In genomic region chr19:58406818-58407657, GRCh38 we compare ENCODE assay signal across 1 cellular context.
TF ChIP-seq lines count a peak whose summit lies in the region.

No MANE protein-coding gene starts in this region.

TF ChIP-seq in HepG2, 621 proteins besides CTCF, POLR2A, EP300 and RAD21 (continued from another document and continues in another):
- TF ChIP-seq, protein P1, sequence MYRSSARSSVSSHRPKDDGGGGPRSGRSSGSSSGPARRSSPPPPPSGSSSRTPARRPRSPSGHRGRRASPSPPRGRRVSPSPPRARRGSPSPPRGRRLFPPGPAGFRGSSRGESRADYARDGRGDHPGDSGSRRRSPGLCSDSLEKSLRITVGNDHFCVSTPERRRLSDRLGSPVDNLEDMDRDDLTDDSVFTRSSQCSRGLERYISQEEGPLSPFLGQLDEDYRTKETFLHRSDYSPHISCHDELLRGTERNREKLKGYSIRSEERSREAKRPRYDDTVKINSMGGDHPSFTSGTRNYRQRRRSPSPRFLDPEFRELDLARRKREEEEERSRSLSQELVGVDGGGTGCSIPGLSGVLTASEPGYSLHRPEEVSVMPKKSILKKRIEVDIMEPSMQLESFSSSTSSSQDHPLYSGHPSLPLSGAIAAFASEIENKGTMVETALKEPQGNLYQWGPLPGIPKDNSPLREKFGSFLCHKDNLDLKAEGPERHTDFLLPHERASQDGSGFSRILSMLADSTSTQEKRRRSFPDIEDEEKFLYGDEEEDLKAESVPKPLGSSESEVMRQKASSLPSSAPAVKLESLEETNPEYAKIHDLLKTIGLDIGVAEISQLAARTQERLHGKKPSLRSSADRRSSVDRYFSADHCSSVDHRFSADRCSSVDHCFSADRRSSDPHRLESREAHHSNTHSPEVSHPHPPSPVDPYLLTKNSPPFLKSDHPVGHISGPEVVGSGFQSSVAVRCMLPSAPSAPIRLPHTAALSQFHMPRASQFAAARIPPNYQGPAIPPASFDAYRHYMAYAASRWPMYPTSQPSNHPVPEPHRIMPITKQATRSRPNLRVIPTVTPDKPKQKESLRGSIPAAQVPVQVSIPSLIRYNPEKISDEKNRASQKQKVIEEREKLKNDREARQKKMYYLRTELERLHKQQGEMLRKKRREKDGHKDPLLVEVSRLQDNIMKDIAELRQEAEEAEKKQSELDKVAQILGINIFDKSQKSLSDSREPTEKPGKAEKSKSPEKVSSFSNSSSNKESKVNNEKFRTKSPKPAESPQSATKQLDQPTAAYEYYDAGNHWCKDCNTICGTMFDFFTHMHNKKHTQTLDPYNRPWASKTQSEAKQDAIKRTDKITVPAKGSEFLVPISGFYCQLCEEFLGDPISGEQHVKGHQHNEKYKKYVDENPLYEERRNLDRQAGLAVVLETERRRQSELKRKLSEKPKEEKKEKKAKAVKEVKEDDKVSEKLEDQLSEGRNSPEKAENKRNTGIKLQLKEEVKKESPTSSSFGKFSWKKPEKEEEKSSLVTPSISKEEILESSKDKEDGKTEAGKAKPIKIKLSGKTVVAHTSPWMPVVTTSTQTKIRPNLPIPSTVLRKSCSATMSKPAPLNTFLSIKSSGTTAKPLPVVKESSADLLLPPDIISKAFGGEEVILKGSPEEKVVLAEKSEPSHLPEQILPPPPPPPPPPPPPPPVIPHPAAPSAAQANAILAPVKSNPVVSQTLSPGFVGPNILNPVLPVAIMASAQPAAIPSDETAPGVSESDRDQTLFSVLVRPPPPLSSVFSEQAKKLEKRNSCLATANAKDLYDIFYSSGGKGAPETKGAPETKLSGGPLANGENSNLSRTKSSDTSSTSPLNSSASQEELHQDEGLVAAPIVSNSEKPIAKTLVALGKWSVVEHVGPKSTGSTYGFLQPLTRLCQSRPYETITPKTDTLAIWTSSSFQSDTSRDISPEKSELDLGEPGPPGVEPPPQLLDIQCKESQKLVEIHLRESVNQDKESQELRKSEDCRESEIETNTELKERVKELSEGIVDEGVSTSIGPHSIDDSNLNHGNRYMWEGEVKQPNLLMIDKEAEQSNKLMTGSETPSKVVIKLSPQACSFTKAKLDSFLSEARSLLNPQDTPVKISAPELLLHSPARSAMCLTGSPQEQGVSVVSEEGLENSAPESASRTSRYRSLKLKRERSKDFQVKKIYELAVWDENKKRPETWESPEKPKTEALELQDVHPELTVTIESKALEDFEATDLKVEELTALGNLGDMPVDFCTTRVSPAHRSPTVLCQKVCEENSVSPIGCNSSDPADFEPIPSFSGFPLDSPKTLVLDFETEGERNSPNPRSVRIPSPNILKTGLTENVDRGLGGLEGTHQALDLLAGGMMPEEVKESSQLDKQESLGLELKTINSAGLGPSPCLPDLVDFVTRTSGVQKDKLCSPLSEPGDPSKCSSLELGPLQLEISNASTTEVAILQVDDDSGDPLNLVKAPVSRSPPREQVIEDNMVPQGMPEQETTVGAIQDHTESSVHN (CRISPR knock-in tag; IDR thresholded peaks at IDR 0.05): 0 out of 2 replicates have a peak, but pooled peaks have one; percentile 36
- no peak for TF ChIP-seq TRAFD1 (CRISPR knock-in tag; IDR thresholded peaks at IDR 0.05; ENCODE audit: borderline replicate concordance)
- TF ChIP-seq ZHX2 (IDR thresholded peaks at IDR 0.05; ENCODE audit: low read depth): no peak
- TF ChIP-seq ZHX2 (CRISPR knock-in tag; IDR thresholded peaks at IDR 0.05; ENCODE audit: borderline replicate concordance): no peak
- 0 out of 2 replicates have a peak, but pooled peaks have one; percentile 28 for TF ChIP-seq HOXA9 (CRISPR knock-in tag; IDR thresholded peaks at IDR 0.05; ENCODE audit: borderline replicate concordance)
- TF ChIP-seq YEATS4 (CRISPR knock-in tag; IDR thresholded peaks at IDR 0.05; ENCODE audit: borderline replicate concordance): no peak
- no peak for TF ChIP-seq RARG (CRISPR knock-in tag; IDR thresholded peaks at IDR 0.05; ENCODE audit: low read depth)
- no peak for TF ChIP-seq ZNF598 (CRISPR knock-in tag; IDR thresholded peaks at IDR 0.05; ENCODE audit: borderline replicate concordance)
- peak; percentile 59; the same call in 1 of the 2 replicates for TF ChIP-seq GTF3A (CRISPR knock-in tag; conservative IDR thresholded peaks at IDR 0.05)
- TF ChIP-seq NR2C2 (CRISPR knock-in tag; IDR thresholded peaks at IDR 0.05; ENCODE audit: borderline replicate concordance): no peak
- TF ChIP-seq, protein P2, sequence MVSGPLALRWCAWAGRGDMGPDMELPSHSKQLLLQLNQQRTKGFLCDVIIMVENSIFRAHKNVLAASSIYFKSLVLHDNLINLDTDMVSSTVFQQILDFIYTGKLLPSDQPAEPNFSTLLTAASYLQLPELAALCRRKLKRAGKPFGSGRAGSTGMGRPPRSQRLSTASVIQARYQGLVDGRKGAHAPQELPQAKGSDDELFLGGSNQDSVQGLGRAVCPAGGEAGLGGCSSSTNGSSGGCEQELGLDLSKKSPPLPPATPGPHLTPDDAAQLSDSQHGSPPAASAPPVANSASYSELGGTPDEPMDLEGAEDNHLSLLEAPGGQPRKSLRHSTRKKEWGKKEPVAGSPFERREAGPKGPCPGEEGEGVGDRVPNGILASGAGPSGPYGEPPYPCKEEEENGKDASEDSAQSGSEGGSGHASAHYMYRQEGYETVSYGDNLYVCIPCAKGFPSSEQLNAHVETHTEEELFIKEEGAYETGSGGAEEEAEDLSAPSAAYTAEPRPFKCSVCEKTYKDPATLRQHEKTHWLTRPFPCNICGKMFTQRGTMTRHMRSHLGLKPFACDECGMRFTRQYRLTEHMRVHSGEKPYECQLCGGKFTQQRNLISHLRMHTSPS (CRISPR knock-in tag; IDR thresholded peaks at IDR 0.05; ENCODE audit: low read depth): no peak
- no peak for TF ChIP-seq RARA (CRISPR knock-in tag; IDR thresholded peaks at IDR 0.05)
- TF ChIP-seq ZNF770 (CRISPR knock-in tag; IDR thresholded peaks at IDR 0.05): no peak; the same call in 1 of the 2 replicates
- TF ChIP-seq SETDB1 (CRISPR knock-in tag; IDR thresholded peaks at IDR 0.05; ENCODE audit: borderline replicate concordance): no peak
- no peak for TF ChIP-seq HDAC1 (CRISPR knock-in tag; IDR thresholded peaks at IDR 0.05)
- TF ChIP-seq HMG20A (CRISPR knock-in tag; IDR thresholded peaks at IDR 0.05; ENCODE audit: borderline replicate concordance): no peak
- TF ChIP-seq MAFF (IDR thresholded peaks at IDR 0.05; ENCODE audit: low read depth, low read length): no peak
- no peak for TF ChIP-seq HMG20B (CRISPR knock-in tag; conservative IDR thresholded peaks at IDR 0.05)
- TF ChIP-seq ARID2 (CRISPR knock-in tag; IDR thresholded peaks at IDR 0.05; ENCODE audit: borderline replicate concordance): 0 out of 2 replicates have a peak, but pooled peaks have one; percentile 46
- TF ChIP-seq ZNF776 (CRISPR knock-in tag; IDR thresholded peaks at IDR 0.05): no peak
- TF ChIP-seq ZNF878 (CRISPR knock-in tag; IDR thresholded peaks at IDR 0.05): no peak
- no peak for TF ChIP-seq MEIS2 (CRISPR knock-in tag; IDR thresholded peaks at IDR 0.05)
- TF ChIP-seq, protein P3, sequence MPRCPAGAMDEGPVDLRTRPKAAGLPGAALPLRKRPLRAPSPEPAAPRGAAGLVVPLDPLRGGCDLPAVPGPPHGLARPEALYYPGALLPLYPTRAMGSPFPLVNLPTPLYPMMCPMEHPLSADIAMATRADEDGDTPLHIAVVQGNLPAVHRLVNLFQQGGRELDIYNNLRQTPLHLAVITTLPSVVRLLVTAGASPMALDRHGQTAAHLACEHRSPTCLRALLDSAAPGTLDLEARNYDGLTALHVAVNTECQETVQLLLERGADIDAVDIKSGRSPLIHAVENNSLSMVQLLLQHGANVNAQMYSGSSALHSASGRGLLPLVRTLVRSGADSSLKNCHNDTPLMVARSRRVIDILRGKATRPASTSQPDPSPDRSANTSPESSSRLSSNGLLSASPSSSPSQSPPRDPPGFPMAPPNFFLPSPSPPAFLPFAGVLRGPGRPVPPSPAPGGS (CRISPR knock-in tag; IDR thresholded peaks at IDR 0.05): no peak
- TF ChIP-seq TARDBP (CRISPR knock-in tag; IDR thresholded peaks at IDR 0.05): 0 out of 2 replicates have a peak, but pooled peaks have one; percentile 45
- TF ChIP-seq ZNF670 (CRISPR knock-in tag; IDR thresholded peaks at IDR 0.05; ENCODE audit: borderline replicate concordance): no peak
- no peak for TF ChIP-seq NPAS2 (CRISPR knock-in tag; IDR thresholded peaks at IDR 0.05; ENCODE audit: borderline replicate concordance)
- no peak for TF ChIP-seq HOXA3 (CRISPR knock-in tag; IDR thresholded peaks at IDR 0.05)
- no peak for TF ChIP-seq ZMYM2 (CRISPR knock-in tag; IDR thresholded peaks at IDR 0.05)
- 0 out of 4 replicates have a peak, but pooled peaks of 1 of the 2 experiments have one; percentile 16 for TF ChIP-seq NR2F1 (CRISPR knock-in tag; IDR thresholded peaks at IDR 0.05)
- TF ChIP-seq, protein P4, sequence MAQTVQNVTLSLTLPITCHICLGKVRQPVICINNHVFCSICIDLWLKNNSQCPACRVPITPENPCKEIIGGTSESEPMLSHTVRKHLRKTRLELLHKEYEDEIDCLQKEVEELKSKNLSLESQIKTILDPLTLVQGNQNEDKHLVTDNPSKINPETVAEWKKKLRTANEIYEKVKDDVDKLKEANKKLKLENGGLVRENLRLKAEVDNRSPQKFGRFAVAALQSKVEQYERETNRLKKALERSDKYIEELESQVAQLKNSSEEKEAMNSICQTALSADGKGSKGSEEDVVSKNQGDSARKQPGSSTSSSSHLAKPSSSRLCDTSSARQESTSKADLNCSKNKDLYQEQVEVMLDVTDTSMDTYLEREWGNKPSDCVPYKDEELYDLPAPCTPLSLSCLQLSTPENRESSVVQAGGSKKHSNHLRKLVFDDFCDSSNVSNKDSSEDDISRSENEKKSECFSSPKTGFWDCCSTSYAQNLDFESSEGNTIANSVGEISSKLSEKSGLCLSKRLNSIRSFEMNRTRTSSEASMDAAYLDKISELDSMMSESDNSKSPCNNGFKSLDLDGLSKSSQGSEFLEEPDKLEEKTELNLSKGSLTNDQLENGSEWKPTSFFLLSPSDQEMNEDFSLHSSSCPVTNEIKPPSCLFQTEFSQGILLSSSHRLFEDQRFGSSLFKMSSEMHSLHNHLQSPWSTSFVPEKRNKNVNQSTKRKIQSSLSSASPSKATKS (CRISPR knock-in tag; IDR thresholded peaks at IDR 0.05): no peak
- TF ChIP-seq KMT2A (CRISPR knock-in tag; IDR thresholded peaks at IDR 0.05): no peak
- TF ChIP-seq ZNF382 (CRISPR knock-in tag; IDR thresholded peaks at IDR 0.05; ENCODE audit: borderline replicate concordance): no peak
- no peak for TF ChIP-seq TGIF2 (CRISPR knock-in tag; IDR thresholded peaks at IDR 0.05)
